ENCODE assay signal across 1 cellular context in the genomic region with DNA sequence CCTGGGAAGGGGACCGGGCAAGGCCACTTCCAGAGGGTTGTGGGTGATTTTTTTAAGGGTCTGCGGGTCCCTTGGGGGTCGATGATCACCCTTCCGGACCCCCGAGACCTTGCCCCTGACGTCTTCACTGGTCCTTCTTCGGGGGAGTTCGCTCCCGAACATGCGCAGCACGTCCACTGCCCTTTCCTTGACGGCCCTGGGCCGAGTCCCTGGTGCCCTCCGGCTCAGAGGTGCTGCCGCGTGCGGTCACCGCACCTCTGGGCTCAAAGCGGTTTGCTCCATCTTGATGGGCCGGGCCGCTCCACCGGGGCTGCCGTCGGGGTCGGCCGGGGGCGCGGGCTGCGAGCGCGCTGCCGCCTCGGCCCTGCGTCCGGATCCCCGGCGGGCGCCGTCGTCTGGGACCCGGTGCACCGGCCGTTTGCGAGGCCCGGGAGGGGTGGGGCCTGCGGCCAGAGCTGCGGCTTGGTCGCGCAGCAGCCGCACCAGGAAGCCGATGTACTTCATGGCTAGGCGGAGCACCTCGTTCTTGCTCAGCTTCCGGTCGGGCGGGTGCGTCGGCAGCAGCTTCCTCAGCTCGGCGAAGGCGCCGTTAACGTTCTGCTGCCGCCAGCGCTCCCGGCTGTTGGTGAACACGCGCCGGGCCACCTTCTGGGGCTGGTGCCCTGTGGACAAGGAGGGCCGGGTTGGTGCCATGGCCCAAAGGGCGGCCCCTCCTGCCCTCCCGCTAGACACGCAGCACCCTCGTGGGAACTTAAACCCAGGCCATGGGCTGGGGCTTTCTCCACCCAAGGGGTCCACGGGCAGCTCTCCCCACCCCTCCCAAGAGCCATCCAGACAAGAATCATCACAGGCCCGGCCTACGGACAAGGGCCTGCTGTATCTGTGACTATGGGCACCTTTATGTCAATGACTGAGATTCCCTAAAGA.
TF ChIP-seq lines count a peak whose summit lies in the region.

No MANE protein-coding gene starts in this region.

TF ChIP-seq in endothelial cell of umbilical vein, 7 proteins besides CTCF, POLR2A, EP300 and RAD21:
- TF ChIP-seq POLR2AphosphoS5 (IDR thresholded peaks at IDR 0.05; ENCODE audit: insufficient read depth, low read depth, low read length), result peak; percentile 95
- TF ChIP-seq, protein P1, sequence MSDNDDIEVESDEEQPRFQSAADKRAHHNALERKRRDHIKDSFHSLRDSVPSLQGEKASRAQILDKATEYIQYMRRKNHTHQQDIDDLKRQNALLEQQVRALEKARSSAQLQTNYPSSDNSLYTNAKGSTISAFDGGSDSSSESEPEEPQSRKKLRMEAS (IDR thresholded peaks at IDR 0.05; ENCODE audit: insufficient read depth, insufficient read length), result peak; percentile 65
- TF ChIP-seq FOS (IDR thresholded peaks at IDR 0.05; ENCODE audit: borderline replicate concordance, insufficient read depth, low read length), result peak; percentile 25
- TF ChIP-seq GATA2 (IDR thresholded peaks at IDR 0.05; ENCODE audit: insufficient read depth, insufficient read length, low read depth, low read length), result no peak
